Comparison of ENCODE assay signal across 8 cellular contexts in genomic region chr22:46538816-46539163, GRCh38. TPM values are rescaled to one million over a fixed set of nuclear protein-coding genes. Genes with fewer than 3 reads are reported as not detected.
DNase-seq lines count a peak whose midpoint lies in the region; ATAC-seq and TF ChIP-seq lines count a peak whose summit lies in the region.

No MANE protein-coding gene starts in this region.

- H3K9me3 Mint-ChIP-seq in Calu3 (ENCODE audit: low read depth, unreplicated experiment) = no peaks in the 10 kb centered on the region

- H3K27me3 Mint-ChIP-seq in Calu3 (ENCODE audit: unreplicated experiment) = no peaks in the 10 kb centered on the region

- H3K9ac ChIP-seq in NT2/D1 (ENCODE audit: insufficient read length, low read depth) = peak overlapping the region; percentile 9

- peak overlapping the region; percentile 34 for H3K4me3 ChIP-seq in NT2/D1 (ENCODE audit: insufficient read length, low read depth)
- H3K4me3 ChIP-seq in esophagus (ENCODE audit: low read depth in 1 of 2, low read length in 2 of 2) = peak overlapping the region; percentile 48 to 72
- H3K4me3 ChIP-seq in gastrocnemius medialis = peak overlapping the region in 1 of 4 donors; percentile 25

- H3K36me3 ChIP-seq in NT2/D1 (ENCODE audit: insufficient read depth, insufficient read length, low read length) = peaks cover 22% of the 10 kb centered on the region
- peaks cover 0 to 14% of the 10 kb centered on the region in 2 donors for H3K36me3 ChIP-seq in esophagus (ENCODE audit: control insufficient read depth in 2 of 2, insufficient read depth in 2 of 2, low read length in 1 of 2)
- no peaks in the 10 kb centered on the region for H3K36me3 ChIP-seq in gastrocnemius medialis

- in situ Hi-C loops in gastrocnemius medialis (cut with MboI; ENCODE audit: low sequenced_read_pairs in 4 of 4) = loop anchor here in 3 of 4 donors (25.0 kb wide), 3 partner anchors 151 to 401 kb away; no protein-coding TSS in a partner anchor

- DNase-seq in Calu3 (no peak), NT2/D1 (ENCODE audit: low read depth, low spot score) (no peak), omental fat pad (ENCODE audit: low spot score) (no peak), SIG-M5 treated with dmso at 0.1 percent for 504 hours (lab: John Stamatoyannopoulos, UW; ENCODE audit: unreplicated experiment) (no peak), LoVo (ENCODE audit: low spot score) (no peak), 8988T (no peak), gastrocnemius medialis (no peak)

- WGBS in esophagus, 2 donors = 5 to 6% methylated on average over 13 of the region's 13 CpGs

- peak overlapping the region; percentile 94 for H3K4me3 Mint-ChIP-seq in Calu3 (ENCODE audit: low read depth, unreplicated experiment)

- TF ChIP-seq CTCF in Calu3 (IDR thresholded peaks at IDR 0.05; ENCODE audit: unreplicated experiment) (no peak), omental fat pad (IDR thresholded peaks at IDR 0.05) (no peak), gastrocnemius medialis (IDR thresholded peaks at IDR 0.05 in 4 of 5, conservative IDR thresholded peaks at IDR 0.05 in 1 of 5) (no peak)

- H3K27me3 ChIP-seq in NT2/D1 (ENCODE audit: insufficient read depth, insufficient read length) (peaks cover 37% of the 10 kb centered on the region), esophagus (ENCODE audit: control insufficient read depth in 1 of 2, insufficient read depth in 2 of 2, low read length in 2 of 2) (no peaks in the 10 kb centered on the region), gastrocnemius medialis (peaks cover 34 to 38% (median 35%) of the 10 kb centered on the region in 3 donors)

- H3K27ac Mint-ChIP-seq in Calu3 (ENCODE audit: unreplicated experiment) = no peak overlapping the region

- H3K4me1 ChIP-seq in NT2/D1 (ENCODE audit: insufficient read depth, insufficient read length) (peaks cover 4% of the 10 kb centered on the region), esophagus (ENCODE audit: control insufficient read depth in 2 of 2, insufficient read depth in 2 of 2, low read length in 1 of 2) (peaks cover 5 to 23% of the 10 kb centered on the region in 2 donors), gastrocnemius medialis (peaks cover 0 to 5% of the 10 kb centered on the region in 2 donors)

- H3K36me3 Mint-ChIP-seq in Calu3 (ENCODE audit: insufficient read depth, unreplicated experiment) = peaks cover 25% of the 10 kb centered on the region

- H3K4me1 Mint-ChIP-seq in Calu3 (ENCODE audit: low read depth, unreplicated experiment) = peaks cover 15% of the 10 kb centered on the region

- H3K9me3 ChIP-seq in NT2/D1 (ENCODE audit: insufficient read depth, low read length) (peaks cover 6% of the 10 kb centered on the region; the same call in 1 of the 2 replicates), esophagus (ENCODE audit: control insufficient read depth in 2 of 2, insufficient read depth in 1 of 2, low read depth in 1 of 2, low read length in 1 of 2) (peaks cover 0 to 6% of the 10 kb centered on the region in 2 donors), gastrocnemius medialis (no peaks in the 10 kb centered on the region)

- CTCF ChIA-PET in Calu3 (lab: Charles Lee) = interaction anchor here (0.7 to 1.3 kb wide), 3 partner anchors 10 to 184 kb away, joined by 3 to 4 read pairs (median 3); no protein-coding TSS in a partner anchor

- no TSS peak for BruUV-seq in Calu3 (replicated peaks; lab: Mats Ljungman, UMichigan)

- no peak for TF ChIP-seq POLR2A in gastrocnemius medialis (IDR thresholded peaks at IDR 0.05)

- H3K27ac ChIP-seq in esophagus (ENCODE audit: low read depth in 2 of 2, low read length in 1 of 2) (peak overlapping the region; percentile 89 to 92), gastrocnemius medialis (no peak overlapping the region)

- intact Hi-C loops in Calu3 (cut with micrococcal nuclease; ENCODE audit: unreplicated experiment) = no loop called here
- intact Hi-C loops in gastrocnemius medialis (cut with DNase I; ENCODE audit: low total_unique reads) = no loop called here

- peak; percentile 53 for ATAC-seq in omental fat pad (ENCODE audit: low FRiP score)
- no peak for ATAC-seq in gastrocnemius medialis

RNA-seq across cellular contexts. Expression of gene CELSR1, which starts 1.4 kb away (rescaled TPM):
- total RNA-seq in Calu3 (2022) (40.8 and 45.5 TPM in 2 replicates), omental fat pad (1 to 10 TPM; 1.3 to 5.9 (median 2.7) TPM), gastrocnemius medialis (1 to 10 TPM in 2 of 4 donors, under 1 TPM in 2; 0.10 to 1.5 (median 0.87) TPM)
- polyA plus RNA-seq in esophagus = 10 to 100 TPM; 19.8 to 34.8 TPM

Comparison
In these comparisons a context has a peak if more than half of its experiments do, and no peak if none do; other contexts are left out.
1. H3K27ac ChIP-seq: peak in esophagus (2 of 2); none in gastrocnemius medialis (0 of 4).